In genomic region chr19:12774588-12775555, GRCh38 we compare ENCODE assay signal across 8 cellular contexts. TPM values are rescaled to one million over a fixed set of nuclear protein-coding genes. Genes with fewer than 3 reads are reported as not detected.
DNase-seq lines count a peak whose midpoint lies in the region; ATAC-seq and TF ChIP-seq lines count a peak whose summit lies in the region.

Gene HOOK2 (minus strand): TSS chr19:12775552. CDS start chr19:12775449, 103 bp downstream.

- no peak for TF ChIP-seq CTCF in CD4-positive, alpha-beta T cell (IDR thresholded peaks at IDR 0.05)

- H3K36me3 ChIP-seq in NT2/D1 (ENCODE audit: insufficient read depth, insufficient read length, low read length): peaks cover 16% of the 10 kb centered on the region

- peak; percentile 16 for ATAC-seq in CD4-positive, alpha-beta T cell (ENCODE audit: poor library complexity)
- ATAC-seq in HG02642 (IDR thresholded peaks at IDR 0.05; ENCODE audit: poor library complexity, unreplicated experiment) (peak; percentile 7), HG03175 (IDR thresholded peaks at IDR 0.05; ENCODE audit: unreplicated experiment) (no peak)
- peak; percentile 15 for ATAC-seq in stimulated activated naive CD8-positive, alpha-beta T cell treated with anti-CD3 and anti-CD28 coated beads, Interleukin-15, amount 100 ng/mL, for 72 hours

- peak within 1 kb of the TSS; percentile 84 for H3K27ac Mint-ChIP-seq in CD4-positive, alpha-beta T cell
- H3K27ac Mint-ChIP-seq in stimulated activated naive CD8-positive, alpha-beta T cell treated with anti-CD3 and anti-CD28 coated beads, Interleukin-15, amount 100 ng/mL, for 72 hours: peak within 1 kb of the TSS in 1 of 2 donors; percentile 95

- H3K27ac ChIP-seq in CD4-positive, alpha-beta T cell (ENCODE audit: low read depth, low read length): peak within 1 kb of the TSS; percentile 70
- peak within 1 kb of the TSS; percentile 58 for H3K27ac ChIP-seq in caudate nucleus (ENCODE audit: low read depth, low read length)

- no peaks in the 10 kb centered on the region for H3K9me3 Mint-ChIP-seq in CD4-positive, alpha-beta T cell
- H3K9me3 Mint-ChIP-seq in stimulated activated naive CD8-positive, alpha-beta T cell treated with anti-CD3 and anti-CD28 coated beads, Interleukin-15, amount 100 ng/mL, for 72 hours: no peaks in the 10 kb centered on the region

- H3K9me3 ChIP-seq in CD4-positive, alpha-beta T cell (ENCODE audit: control insufficient read depth, low read length): no peaks in the 10 kb centered on the region
- no peaks in the 10 kb centered on the region for H3K9me3 ChIP-seq in NT2/D1 (ENCODE audit: insufficient read depth, low read length)

- peak within 1 kb of the TSS; percentile 92 for H3K9ac ChIP-seq in NT2/D1 (ENCODE audit: insufficient read length, low read depth)

- CTCF ChIA-PET in CD4-positive, alpha-beta T cell (lab: Charles Lee): interaction anchor here (0.8 to 6.5 kb wide), 6 partner anchors 14 to 73 kb away, joined by 3 to 178 read pairs (median 4); partner anchors contain the start of genes JUNB and TNPO2

- H3K4me3 Mint-ChIP-seq in CD4-positive, alpha-beta T cell: peak within 1 kb of the TSS; percentile 85
- H3K4me3 Mint-ChIP-seq in stimulated activated naive CD8-positive, alpha-beta T cell treated with anti-CD3 and anti-CD28 coated beads, Interleukin-15, amount 100 ng/mL, for 72 hours: peak within 1 kb of the TSS; percentile 70 to 81

- peak within 1 kb of the TSS; percentile 87 for H3K4me3 ChIP-seq in NT2/D1 (ENCODE audit: insufficient read length, low read depth)

- H3K27me3 ChIP-seq in CD4-positive, alpha-beta T cell (ENCODE audit: control insufficient read depth, insufficient read depth, low read length): no peaks in the 10 kb centered on the region
- H3K27me3 ChIP-seq in NT2/D1 (ENCODE audit: insufficient read depth, insufficient read length): peaks cover 3% of the 10 kb centered on the region

- POLR2A ChIA-PET in CD4-positive, alpha-beta T cell (lab: Charles Lee): interaction anchor here (1.9 to 8.4 kb wide), 2 partner anchors 9 to 19 kb away, joined by 8 to 301 read pairs; partner anchors contain the start of gene JUNB

- H3K36me3 Mint-ChIP-seq in CD4-positive, alpha-beta T cell (ENCODE audit: low read depth): no peaks in the 10 kb centered on the region

- H3K27me3 Mint-ChIP-seq in CD4-positive, alpha-beta T cell: no peaks in the 10 kb centered on the region
- H3K27me3 Mint-ChIP-seq in stimulated activated naive CD8-positive, alpha-beta T cell treated with anti-CD3 and anti-CD28 coated beads, Interleukin-15, amount 100 ng/mL, for 72 hours: no peaks in the 10 kb centered on the region

- intact Hi-C loops in CD4-positive, alpha-beta T cell (cut with DNase I, micrococcal nuclease): no loop called here

- peaks cover 12% of the 10 kb centered on the region for H3K4me1 ChIP-seq in NT2/D1 (ENCODE audit: insufficient read depth, insufficient read length)

- peak in 6 of 10 experiments; percentile 8 to 52 (median 44) for DNase-seq in CD4-positive, alpha-beta T cell
- no peak for DNase-seq in NT2/D1 (ENCODE audit: low read depth, low spot score)
- DNase-seq in caudate nucleus (lab: John Stamatoyannopoulos, UW): peak in 29 of 61 donors; percentile 22 to 78 (median 51)
- DNase-seq in left kidney (ENCODE audit: low read depth, low spot score): peak; percentile 93
- peak in 1 of 2 donors; percentile 41 for DNase-seq in stimulated activated naive CD8-positive, alpha-beta T cell treated with anti-CD3 and anti-CD28 coated beads, Interleukin-15, amount 100 ng/mL, for 72 hours
- no peak for DNase-seq in SK-N-DZ (ENCODE audit: low spot score)

- peaks cover 41% of the 10 kb centered on the region for H3K4me1 Mint-ChIP-seq in CD4-positive, alpha-beta T cell (ENCODE audit: low read depth)
- peaks cover 56% of the 10 kb centered on the region for H3K4me1 Mint-ChIP-seq in stimulated activated naive CD8-positive, alpha-beta T cell treated with anti-CD3 and anti-CD28 coated beads, Interleukin-15, amount 100 ng/mL, for 72 hours

RNA-seq across cellular contexts. Expression of gene HOOK2, which starts in this region (rescaled TPM):
- 10 to 100 TPM; 14.8 to 17.0 TPM for total RNA-seq in CD4-positive, alpha-beta T cell
- 27.5 and 33.1 TPM in 2 replicates for polyA plus RNA-seq in SK-N-DZ (2014; cell fraction: cytosol; rRNA removed)
- 78.9 and 107 TPM in 2 replicates for polyA plus RNA-seq in SK-N-DZ (2014; cell fraction: nucleus; rRNA removed)

Comparison
In these comparisons a context has a peak if more than half of its experiments do, and no peak if none do; other contexts are left out.
1. DNase-seq: peak in CD4-positive, alpha-beta T cell (6 of 10) and left kidney (single experiment); none in NT2/D1 (single experiment) and SK-N-DZ (single experiment).